9 cellular contexts compared by ENCODE assay signal in the genomic region with DNA sequence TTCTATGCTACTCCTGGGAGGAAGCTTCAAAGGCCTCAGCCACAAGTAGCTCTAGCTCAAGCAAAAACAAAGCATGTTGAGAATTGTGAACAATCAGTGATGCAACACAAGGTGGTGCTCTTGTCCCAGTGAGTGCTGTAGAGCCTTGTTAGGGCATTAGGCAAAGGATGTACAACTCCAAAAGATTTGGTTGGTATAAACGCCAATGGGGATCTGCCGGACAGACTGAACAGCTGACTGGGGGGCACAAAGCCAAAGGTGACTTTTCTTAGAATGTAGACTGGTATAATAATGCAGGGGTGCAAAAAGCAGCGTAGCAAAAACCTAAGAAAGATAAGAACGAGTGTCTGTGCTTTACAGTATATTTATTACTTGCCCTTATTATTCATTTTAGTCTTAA.
A peak's percentile ranks its signal among the peaks of the same experiment; 100 is the strongest.
DNase-seq lines count a peak whose midpoint lies in the region; ATAC-seq and TF ChIP-seq lines count a peak whose summit lies in the region.
"Had no signal": no experiment of that assay in that cellular context is flagged by ENCODE, and none has a peak within 500 bp of the region (broad histone marks: within the 10 kb centered on the region; RNA-seq: fewer than 3 reads in every experiment).

No MANE protein-coding gene starts in this region.

- H3K4me3 ChIP-seq in uterus, result no peak overlapping the region

- H3K9me3 Mint-ChIP-seq in HFFc6, result no peaks in the 10 kb centered on the region
- H3K9me3 Mint-ChIP-seq: activated naive CD4-positive, alpha-beta T cell treated with anti-CD3 and anti-CD28 coated beads, Interleukin-2, amount 50 U/mL, for 24 hours had no signal

- no peak overlapping the region for H3K4me3 Mint-ChIP-seq in HFFc6
- H3K4me3 Mint-ChIP-seq: activated naive CD4-positive, alpha-beta T cell treated with anti-CD3 and anti-CD28 coated beads, Interleukin-2, amount 50 U/mL, for 24 hours had no signal

- intact Hi-C loops in uterus (cut with DNase I; ENCODE audit: low total_unique reads), result no loop called here

- no peaks in the 10 kb centered on the region for H3K27me3 ChIP-seq in uterus

- no peaks in the 10 kb centered on the region for H3K36me3 ChIP-seq in uterus

- peaks cover 8% of the 10 kb centered on the region for H3K27me3 Mint-ChIP-seq in HFFc6 (ENCODE audit: insufficient read depth)

- H3K27ac ChIP-seq in uterus, result no peak overlapping the region

- peak; percentile 62 to 76 for DNase-seq in NCI-H524 (lab: John Stamatoyannopoulos, UW)
- no peak for DNase-seq in NCI-H524 treated with DMSO at 0.1 percent for 48 hours (lab: John Stamatoyannopoulos, UW)
- peak; percentile 50 for DNase-seq in HFFc6
- DNase-seq in NCI-H2107 treated with DMSO at 0.1 percent for 48 hours (lab: John Stamatoyannopoulos, UW; ENCODE audit: unreplicated experiment), result peak; percentile 52
- DNase-seq in amniotic epithelial cell (ENCODE audit: low read depth), result peak; percentile 73
- DNase-seq in inferior parietal cortex (ENCODE audit: extremely low spot score), result peak; percentile 83
- no peak for DNase-seq in uterus

- H3K36me3 Mint-ChIP-seq in HFFc6 (ENCODE audit: low read depth), result no peaks in the 10 kb centered on the region
- H3K36me3 Mint-ChIP-seq: activated naive CD4-positive, alpha-beta T cell treated with anti-CD3 and anti-CD28 coated beads, Interleukin-2, amount 50 U/mL, for 24 hours had no signal

- TF ChIP-seq CTCF in HFFc6 (IDR thresholded peaks at IDR 0.05), result peak; percentile 78
- TF ChIP-seq CTCF in uterus (IDR thresholded peaks at IDR 0.05), result peak; percentile 25 to 37 (median 28)

- ATAC-seq in HG03135 (IDR thresholded peaks at IDR 0.05; ENCODE audit: unreplicated experiment), result no peak

- H3K27ac Mint-ChIP-seq in HFFc6, result no peak overlapping the region
- H3K27ac Mint-ChIP-seq: activated naive CD4-positive, alpha-beta T cell treated with anti-CD3 and anti-CD28 coated beads, Interleukin-2, amount 50 U/mL, for 24 hours had no signal

- no peaks in the 10 kb centered on the region for H3K4me1 ChIP-seq in uterus

- no peaks in the 10 kb centered on the region for H3K4me1 Mint-ChIP-seq in HFFc6 (ENCODE audit: low read depth)
- H3K4me1 Mint-ChIP-seq: activated naive CD4-positive, alpha-beta T cell treated with anti-CD3 and anti-CD28 coated beads, Interleukin-2, amount 50 U/mL, for 24 hours had no signal

- TF ChIP-seq POLR2A in uterus (IDR thresholded peaks at IDR 0.05), result no peak

- no peaks in the 10 kb centered on the region for H3K9me3 ChIP-seq in uterus

Comparison
In these comparisons a context has a peak if more than half of its experiments do, and no peak if none do; other contexts are left out.
1. DNase-seq: peak in NCI-H524 (2 of 2), HFFc6 (single experiment), NCI-H2107 treated with DMSO at 0.1 percent for 48 hours (single experiment), amniotic epithelial cell (single experiment) and inferior parietal cortex (single experiment); none in NCI-H524 treated with DMSO at 0.1 percent for 48 hours (single experiment) and uterus (0 of 2).